Comparison of ENCODE assay signal across 12 cellular contexts in the genomic region with DNA sequence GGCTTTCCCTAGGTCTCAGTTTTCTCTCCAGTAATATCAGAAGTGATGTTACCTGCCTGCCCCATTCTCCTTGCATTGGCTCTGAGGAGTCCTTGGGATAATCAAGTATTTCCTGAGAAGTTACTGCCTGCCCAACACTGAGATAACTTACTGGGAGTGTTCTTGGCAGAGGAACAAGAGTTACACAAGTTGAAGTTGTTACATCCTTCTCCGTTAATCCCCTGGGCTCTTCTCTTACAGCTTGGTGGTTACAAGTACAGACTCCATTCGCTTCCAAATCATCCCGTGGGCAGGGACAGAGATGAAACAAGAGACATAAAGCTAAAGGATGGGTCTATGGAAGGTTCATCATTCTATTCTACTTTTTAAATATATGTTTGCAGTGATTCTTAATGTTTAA.
DNase-seq lines count a peak whose midpoint lies in the region; ATAC-seq, FAIRE-seq and TF ChIP-seq lines count a peak whose summit lies in the region.
"Had no signal": no experiment of that assay in that cellular context is flagged by ENCODE, and none has a peak within 500 bp of the region (broad histone marks: within the 10 kb centered on the region; RNA-seq: fewer than 3 reads in every experiment).

No MANE protein-coding gene starts in this region.

- H3K27me3 ChIP-seq in keratinocyte (ENCODE audit: control insufficient read depth, extremely low read depth, insufficient read depth, low read length) (no peaks in the 10 kb centered on the region), thoracic aorta (replicated peaks; ENCODE audit: insufficient read depth) (no peaks in the 10 kb centered on the region), PC-3 (ENCODE audit: low read length) (no peaks in the 10 kb centered on the region)

- no peaks in the 10 kb centered on the region for H3K9me1 ChIP-seq in keratinocyte (ENCODE audit: control insufficient read depth, extremely low read depth, insufficient read depth, low read length)

- peaks cover 41% of the 10 kb centered on the region for H3K4me1 ChIP-seq in keratinocyte (ENCODE audit: control insufficient read depth, extremely low read depth, insufficient read depth, low read length)
- H3K4me1 ChIP-seq in thoracic aorta (ENCODE audit: control insufficient read depth in 1 of 2, low read depth in 2 of 2), result peaks cover 34 to 60% of the 10 kb centered on the region in 2 donors
- H3K4me1 ChIP-seq in PC-3 (ENCODE audit: insufficient read depth, low read length), result peaks cover 34% of the 10 kb centered on the region

- no TSS peak for BruUV-seq in PC-3 (replicated peaks; lab: Mats Ljungman, UMichigan)

- no peak overlapping the region for H2AFZ ChIP-seq in keratinocyte (ENCODE audit: control insufficient read depth, low read length)
- H2AFZ ChIP-seq in PC-3 (ENCODE audit: low read length), result no peak overlapping the region

- peak; percentile 51 for FAIRE-seq in keratinocyte (lab: Jason Lieb, UNC)

- H3K4me2 ChIP-seq in keratinocyte (ENCODE audit: control insufficient read depth, extremely low read depth, insufficient read depth, low read depth, low read length) (no peak overlapping the region), PC-3 (ENCODE audit: low read length) (no peak overlapping the region)

- no peaks in the 10 kb centered on the region for H3K9me2 ChIP-seq in PC-3 (replicated peaks; ENCODE audit: low read length)

- POLR2A ChIA-PET in PC-3 (lab: Charles Lee; ENCODE audit: unreplicated experiment), result no interaction called here

- H3K9ac ChIP-seq in keratinocyte (ENCODE audit: control insufficient read depth, extremely low read depth, insufficient read depth, low read length) (no peak overlapping the region), PC-3 (ENCODE audit: low read length) (no peak overlapping the region)

- ATAC-seq in thoracic aorta (ENCODE audit: insufficient number of reproducible peaks, low FRiP score, low read depth) (no peak), PC-3 (no peak)

- intact Hi-C loops in PC-3 (cut with micrococcal nuclease), result no loop called here

- DNase-seq in LHCN-M2 (ENCODE audit: low read depth), result peak; percentile 91
- DNase-seq in cardiac fibroblast (ENCODE audit: low read depth in 2 of 2), result peak; percentile 94 to 95
- DNase-seq in keratinocyte (ENCODE audit: low read depth, low spot score), result no peak
- no peak for DNase-seq in thoracic aorta (ENCODE audit: low spot score)
- DNase-seq in PC-3, result no peak
- no peak for DNase-seq in SKM-1 treated with dmso at 0.1 percent for 144 hours (lab: John Stamatoyannopoulos, UW; ENCODE audit: unreplicated experiment)
- DNase-seq in central memory CD4-positive, alpha-beta T cell, result no peak
- DNase-seq in iPS-NIHi7 (ENCODE audit: extremely low spot score), result no peak
- DNase-seq: activated CD4-positive, alpha-beta T cell treated with anti-CD3 and anti-CD28 coated beads, Interleukin-2, amount 50 U/mL, for 48 hours; activated naive CD8-positive, alpha-beta T cell treated with anti-CD3 and anti-CD28 coated beads for 36 hours; DND-41; Karpas-422 had no signal

- dilution Hi-C loops in keratinocyte (cut with MboI; ENCODE audit: extremely low pct_ligation_motif_present, low sequenced_read_pairs), result no loop called here

- H3K36me3 ChIP-seq in keratinocyte (ENCODE audit: control insufficient read depth in 2 of 2, extremely low read depth in 1 of 2, insufficient read depth in 2 of 2, low read length in 2 of 2) (no peaks in the 10 kb centered on the region), thoracic aorta (no peaks in the 10 kb centered on the region), PC-3 (ENCODE audit: low read depth, low read length) (no peaks in the 10 kb centered on the region; the same call in 1 of the 2 replicates)

- H3K79me2 ChIP-seq in keratinocyte (ENCODE audit: control insufficient read depth, insufficient read depth, low read length) (no peaks in the 10 kb centered on the region), PC-3 (ENCODE audit: low read length) (no peaks in the 10 kb centered on the region)

- H4K20me1 ChIP-seq in keratinocyte (ENCODE audit: control insufficient read depth, extremely low read depth, insufficient read depth, low read length) (no peaks in the 10 kb centered on the region), PC-3 (ENCODE audit: low read length) (no peaks in the 10 kb centered on the region)

- H3F3A ChIP-seq in PC-3 (ENCODE audit: low read length, unreplicated experiment), result peaks cover 8% of the 10 kb centered on the region

- H3K9me3 ChIP-seq in keratinocyte (ENCODE audit: control insufficient read depth, low read depth, low read length) (no peaks in the 10 kb centered on the region), thoracic aorta (no peaks in the 10 kb centered on the region), PC-3 (ENCODE audit: low read length) (no peaks in the 10 kb centered on the region)

- CTCF ChIA-PET in PC-3 (lab: Charles Lee), result no interaction called here

- no peak overlapping the region for H3K27ac ChIP-seq in keratinocyte (ENCODE audit: control insufficient read depth, insufficient read depth, low read length)
- peak overlapping the region; percentile 70 to 82 for H3K27ac ChIP-seq in thoracic aorta
- no peak overlapping the region for H3K27ac ChIP-seq in PC-3 (ENCODE audit: low read length)

- H3K4me3 ChIP-seq in cardiac fibroblast (replicated peaks in 1 of 2; ENCODE audit: low read depth in 2 of 2, low read length in 2 of 2), result no peak overlapping the region
- no peak overlapping the region for H3K4me3 ChIP-seq in keratinocyte (ENCODE audit: control insufficient read depth in 2 of 3, extremely low read depth in 1 of 3, insufficient read depth in 2 of 3, low read depth in 1 of 3, low read length in 3 of 3)
- no peak overlapping the region for H3K4me3 ChIP-seq in thoracic aorta
- no peak overlapping the region for H3K4me3 ChIP-seq in PC-3 (ENCODE audit: low read length)

- TF ChIP-seq CTCF in cardiac fibroblast (IDR thresholded peaks at IDR 0.05; ENCODE audit: low read depth, low read length) (no peak), keratinocyte (optimal IDR thresholded peaks at IDR 0.05 in 1 of 3, IDR thresholded peaks at IDR 0.05 in 1 of 3, conservative IDR thresholded peaks at IDR 0.05 in 1 of 3; ENCODE audit: extremely low read depth in 1 of 3, insufficient read depth in 2 of 3, low read length in 3 of 3) (no peak), thoracic aorta (IDR thresholded peaks at IDR 0.05) (no peak), PC-3 (conservative IDR thresholded peaks at IDR 0.05; ENCODE audit: low read depth, low read length) (no peak)

Comparison
In these comparisons a context has a peak if more than half of its experiments do, and no peak if none do; other contexts are left out.
1. DNase-seq: peak in LHCN-M2 (single experiment) and cardiac fibroblast (2 of 2); none in keratinocyte (single experiment), thoracic aorta (single experiment), PC-3 (single experiment), SKM-1 treated with dmso at 0.1 percent for 144 hours (single experiment), central memory CD4-positive, alpha-beta T cell (single experiment) and iPS-NIHi7 (single experiment).
2. H3K27ac ChIP-seq: peak in thoracic aorta (2 of 2); none in keratinocyte (single experiment) and PC-3 (single experiment).